Comparison of ENCODE assay signal across 18 cellular contexts in genomic region chr9:87036482-87036881, GRCh38.
DNase-seq lines count a peak whose midpoint lies in the region; ATAC-seq and TF ChIP-seq lines count a peak whose summit lies in the region.
"Had no signal": no experiment of that assay in that cellular context is flagged by ENCODE, and none has a peak within 500 bp of the region (broad histone marks: within the 10 kb centered on the region; RNA-seq: fewer than 3 reads in every experiment).

No MANE protein-coding gene starts in this region.

- H3K27ac ChIP-seq in ascending aorta, result peak overlapping the region; percentile 76 to 83
- H3K27ac ChIP-seq in sigmoid colon, result peak overlapping the region; percentile 77 to 85 (median 82)

- DNase-seq in ascending aorta (ENCODE audit: low spot score in 2 of 2), result no peak
- DNase-seq in mesothelial cell of epicardium (ENCODE audit: low spot score in 2 of 2, unreplicated experiment in 2 of 2), result no peak
- DNase-seq in sigmoid colon, result no peak
- DNase-seq in stimulated activated CD8-positive, alpha-beta memory T cell treated with anti-CD3 and anti-CD28 coated beads, Interleukin-4, amount 100 ng/mL, for 48 hours, result no peak
- DNase-seq: CD4-positive, CD25-positive, alpha-beta regulatory T cell; DMS79; H7; KG1; NCI-H1092 treated with DMSO at 0.1 percent for 48 hours; NCI-H1436 treated with DMSO at 0.1 percent for 48 hours; NCI-H2029; NCI-H2227 treated with DMSO at 0.1 percent for 48 hours; NCI-H510A; NCI-H774 had no signal

- WGBS in sigmoid colon, 2 donors, result 87 to 88% methylated on average over 2 of the region's 2 CpGs

- H3K36me3 ChIP-seq in ascending aorta, result no peaks in the 10 kb centered on the region
- no peaks in the 10 kb centered on the region for H3K36me3 ChIP-seq in sigmoid colon

- peaks cover 2% of the 10 kb centered on the region for H3K36me3 Mint-ChIP-seq in mesothelial cell of epicardium
- H3K36me3 Mint-ChIP-seq: CD4-positive, CD25-positive, alpha-beta regulatory T cell had no signal

- no peak for TF ChIP-seq EP300 in sigmoid colon (IDR thresholded peaks at IDR 0.05)

- H3K27me3 Mint-ChIP-seq in mesothelial cell of epicardium (ENCODE audit: low read depth), result no peaks in the 10 kb centered on the region

- H3K4me3 Mint-ChIP-seq in mesothelial cell of epicardium, result no peak overlapping the region
- H3K4me3 Mint-ChIP-seq: CD4-positive, CD25-positive, alpha-beta regulatory T cell had no signal

- no peak for TF ChIP-seq CTCF in ascending aorta (IDR thresholded peaks at IDR 0.05)
- TF ChIP-seq CTCF in mesothelial cell of epicardium (IDR thresholded peaks at IDR 0.05; ENCODE audit: unreplicated experiment), result no peak
- no peak for TF ChIP-seq CTCF in sigmoid colon (IDR thresholded peaks at IDR 0.05)

- peaks cover 55% of the 10 kb centered on the region for H3K4me1 Mint-ChIP-seq in mesothelial cell of epicardium
- H3K4me1 Mint-ChIP-seq: CD4-positive, CD25-positive, alpha-beta regulatory T cell had no signal

- intact Hi-C loops in ascending aorta (cut with DNase I) (loop anchor here (1.0 to 5.0 kb wide), 4 partner anchors 27 to 236 kb away; partner anchors contain the start of gene GAS1), sigmoid colon (cut with DNase I) (no loop called here)

- H3K9me3 Mint-ChIP-seq in mesothelial cell of epicardium, result peaks cover 4% of the 10 kb centered on the region

- H3K27me3 ChIP-seq in ascending aorta (no peaks in the 10 kb centered on the region), sigmoid colon (no peaks in the 10 kb centered on the region)

- TF ChIP-seq POLR2A in sigmoid colon (IDR thresholded peaks at IDR 0.05), result no peak

- no peak overlapping the region for H3K4me3 ChIP-seq in ascending aorta
- H3K4me3 ChIP-seq in sigmoid colon, result no peak overlapping the region

- peaks cover 6 to 19% of the 10 kb centered on the region in 2 donors for H3K4me1 ChIP-seq in ascending aorta
- peaks cover 0 to 58% (median 32%) of the 10 kb centered on the region in 4 donors for H3K4me1 ChIP-seq in sigmoid colon

- ATAC-seq in HG02763 (IDR thresholded peaks at IDR 0.05; ENCODE audit: unreplicated experiment) (no peak), GM21825 (IDR thresholded peaks at IDR 0.05; ENCODE audit: unreplicated experiment) (no peak), GM19467 (IDR thresholded peaks at IDR 0.05; ENCODE audit: unreplicated experiment) (no peak)
- ATAC-seq: Panc1 had no signal

- H3K27ac Mint-ChIP-seq in mesothelial cell of epicardium, result peak overlapping the region; percentile 94
- H3K27ac Mint-ChIP-seq: CD4-positive, CD25-positive, alpha-beta regulatory T cell had no signal

- H3K9me3 ChIP-seq in ascending aorta (no peaks in the 10 kb centered on the region), sigmoid colon (no peaks in the 10 kb centered on the region)
